In the genomic region with DNA sequence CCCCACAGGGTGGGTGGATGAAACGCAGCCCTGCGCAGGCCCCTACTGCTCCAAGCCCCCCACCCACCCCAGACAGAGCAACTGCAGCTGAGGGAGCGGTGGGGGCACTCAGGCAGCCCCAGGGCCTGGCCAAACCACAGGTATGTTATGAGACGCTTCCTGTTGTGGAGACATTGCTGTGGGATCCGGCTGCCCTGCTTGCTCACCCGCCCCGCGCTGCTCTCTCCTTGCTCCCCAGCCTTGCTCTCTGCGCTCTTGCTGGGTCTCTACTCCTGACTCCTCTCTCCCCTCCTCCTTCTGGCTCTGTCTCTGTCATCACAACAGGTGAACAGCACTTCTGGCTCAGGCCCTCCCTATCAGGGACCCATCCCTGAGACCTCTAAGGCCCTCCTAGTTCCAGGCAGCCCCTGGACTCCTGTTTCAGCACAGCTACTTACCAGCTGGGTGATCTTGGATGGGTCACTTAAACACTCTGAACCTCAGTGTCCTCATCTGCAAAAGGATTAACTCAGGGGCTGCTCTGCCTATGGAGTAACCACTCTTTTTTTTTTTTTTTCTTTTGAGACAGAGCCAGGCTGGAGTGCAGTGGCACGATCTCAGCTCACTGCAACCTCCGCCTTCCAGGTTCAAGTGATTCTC, we compare ENCODE assay signal across 8 cellular contexts. TPM values are rescaled to one million over a fixed set of nuclear protein-coding genes. Genes with fewer than 3 reads are reported as not detected.
DNase-seq lines count a peak whose midpoint lies in the region; ATAC-seq lines count a peak whose summit lies in the region.

No MANE protein-coding gene starts in this region.

- no peaks in the 10 kb centered on the region for H3K4me1 Mint-ChIP-seq in stimulated activated memory B cell treated with anti-CD40 and anti-IgM and Interleukin-4, amounts not matched to agents 10 μg/mL and 1 μg/mL and 100 μg/mL, for 72 hours

- H3K4me3 Mint-ChIP-seq in stimulated activated memory B cell treated with anti-CD40 and anti-IgM and Interleukin-4, amounts not matched to agents 10 μg/mL and 1 μg/mL and 100 μg/mL, for 72 hours, result no peak overlapping the region

- peak; percentile 33 for DNase-seq in DMS53 (lab: John Stamatoyannopoulos, UW)
- DNase-seq in DMS53 treated with DMSO at 0.1 percent for 48 hours (lab: John Stamatoyannopoulos, UW; ENCODE audit: unreplicated experiment), result no peak
- peak; percentile 25 to 38 for DNase-seq in activated CD4-positive, alpha-beta T cell treated with anti-CD3 and anti-CD28 coated beads, Interleukin-2, amount 50 U/mL, for 48 hours
- DNase-seq in Ammon's horn (ENCODE audit: low spot score), result no peak

- H3K9me3 Mint-ChIP-seq in stimulated activated memory B cell treated with anti-CD40 and anti-IgM and Interleukin-4, amounts not matched to agents 10 μg/mL and 1 μg/mL and 100 μg/mL, for 72 hours, result no peaks in the 10 kb centered on the region

- H3K36me3 Mint-ChIP-seq in stimulated activated memory B cell treated with anti-CD40 and anti-IgM and Interleukin-4, amounts not matched to agents 10 μg/mL and 1 μg/mL and 100 μg/mL, for 72 hours, result no peaks in the 10 kb centered on the region

- no peaks in the 10 kb centered on the region for H3K27me3 Mint-ChIP-seq in stimulated activated memory B cell treated with anti-CD40 and anti-IgM and Interleukin-4, amounts not matched to agents 10 μg/mL and 1 μg/mL and 100 μg/mL, for 72 hours

- H3K27ac Mint-ChIP-seq in stimulated activated memory B cell treated with anti-CD40 and anti-IgM and Interleukin-4, amounts not matched to agents 10 μg/mL and 1 μg/mL and 100 μg/mL, for 72 hours, result peak overlapping the region; percentile 1

- peak; percentile 37 for ATAC-seq in esophagus mucosa
- peak; percentile 44 for ATAC-seq in stimulated activated memory B cell treated with anti-CD40 and anti-IgM and Interleukin-4, amounts not matched to agents 10 μg/mL and 1 μg/mL and 100 μg/mL, for 72 hours
- no peak for ATAC-seq in HG02852 (IDR thresholded peaks at IDR 0.05; ENCODE audit: unreplicated experiment)
- no peak for ATAC-seq in GM21619 (IDR thresholded peaks at IDR 0.05; ENCODE audit: unreplicated experiment)

RNA-seq across cellular contexts. Expression of a gene that starts 15.9 kb away (rescaled TPM):
- 2.7 TPM for total RNA-seq in esophagus mucosa

RNA-seq across cellular contexts. Expression of a gene that starts 20.5 kb away (rescaled TPM):
- total RNA-seq in esophagus mucosa, result 27.4 TPM

RNA-seq across cellular contexts. Expression of a gene that starts 25.3 kb away (rescaled TPM):
- not detected for total RNA-seq in esophagus mucosa

RNA-seq across cellular contexts. Expression of a gene that starts 40.1 kb away (rescaled TPM):
- total RNA-seq in esophagus mucosa, result 65.0 TPM

RNA-seq across cellular contexts. Expression of a gene that starts 46.8 kb away (rescaled TPM):
- total RNA-seq in esophagus mucosa, result 93.1 TPM

Comparison
In these comparisons a context has a peak if more than half of its experiments do, and no peak if none do; other contexts are left out.
1. DNase-seq: peak in DMS53 (single experiment) and activated CD4-positive, alpha-beta T cell treated with anti-CD3 and anti-CD28 coated beads, Interleukin-2, amount 50 U/mL, for 48 hours (2 of 2); none in DMS53 treated with DMSO at 0.1 percent for 48 hours (single experiment) and Ammon's horn (single experiment).
2. ATAC-seq: peak in esophagus mucosa (single experiment) and stimulated activated memory B cell treated with anti-CD40 and anti-IgM and Interleukin-4, amounts not matched to agents 10 μg/mL and 1 μg/mL and 100 μg/mL, for 72 hours (single experiment); none in HG02852 (single experiment) and GM21619 (single experiment).